15 cellular contexts compared by ENCODE assay signal in the genomic region with DNA sequence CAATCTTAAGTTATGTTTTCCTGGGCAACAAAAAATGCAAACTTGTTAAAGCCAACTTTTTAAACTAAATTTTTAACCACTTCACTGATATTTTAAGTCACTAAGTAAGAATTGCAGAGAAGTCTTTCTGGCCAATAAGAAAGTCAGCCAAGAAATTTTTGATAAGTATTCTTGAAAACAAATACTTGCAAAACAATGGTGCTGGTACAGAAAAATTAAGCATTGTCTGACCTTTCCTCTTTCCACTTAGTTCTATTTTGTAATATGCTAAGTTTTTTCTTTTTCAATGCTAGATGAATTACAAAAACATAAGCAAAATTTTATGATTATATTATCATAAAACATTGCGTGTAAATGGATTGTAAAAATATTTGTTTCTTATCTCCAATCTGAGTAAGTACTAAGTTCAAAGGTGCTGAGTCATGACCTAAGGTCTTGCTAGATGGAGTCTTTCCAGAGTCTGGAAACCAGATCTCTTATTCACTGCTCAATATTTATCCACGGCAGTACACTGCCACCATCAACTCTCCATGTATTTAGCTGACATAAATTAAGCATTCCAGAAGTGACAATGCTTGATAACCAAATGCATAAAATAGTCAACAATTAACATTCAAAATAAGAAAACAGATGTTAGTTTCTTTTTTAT.
DNase-seq lines count a peak whose midpoint lies in the region; ATAC-seq, FAIRE-seq and TF ChIP-seq lines count a peak whose summit lies in the region.
"Had no signal": no experiment of that assay in that cellular context is flagged by ENCODE, and none has a peak within 500 bp of the region (broad histone marks: within the 10 kb centered on the region; RNA-seq: fewer than 3 reads in every experiment).

No MANE protein-coding gene starts in this region.

- no peak for TF ChIP-seq POLR2A in endothelial cell of umbilical vein (IDR thresholded peaks at IDR 0.05; ENCODE audit: low read depth, low read length)

- peaks cover 12% of the 10 kb centered on the region for H3K36me3 Mint-ChIP-seq in chondrocyte (ENCODE audit: low read depth)

- ATAC-seq in GM19324 (IDR thresholded peaks at IDR 0.05; ENCODE audit: low FRiP score, unreplicated experiment), result no peak
- ATAC-seq in HG02840 (IDR thresholded peaks at IDR 0.05; ENCODE audit: low FRiP score, unreplicated experiment), result no peak
- ATAC-seq: activated CD4-positive, CD25-positive, alpha-beta regulatory T cell treated with anti-CD3 and anti-CD28 coated beads, Interleukin-2, amount 50 U/mL, for 24 hours had no signal

- intact Hi-C loops in endothelial cell of umbilical vein (cut with micrococcal nuclease), result no loop called here

- H3K4me3 ChIP-seq in endothelial cell of umbilical vein (replicated peaks in 1 of 3; ENCODE audit: insufficient read depth in 1 of 3, low read depth in 1 of 3, low read length in 3 of 3) (no peak overlapping the region), osteoblast (ENCODE audit: insufficient read depth, low read length) (no peak overlapping the region)
- H3K4me3 ChIP-seq: BLaER1 treated with 17β-estradiol and CSF1 and Interleukin-3, amounts not matched to agents 10 nM and 100 nM; SK-N-MC had no signal

- H3K4me2 ChIP-seq in endothelial cell of umbilical vein (ENCODE audit: insufficient read depth, low read length) (peak overlapping the region; percentile 48), osteoblast (ENCODE audit: insufficient read depth, low read length) (no peak overlapping the region)
- H3K4me2 ChIP-seq: BLaER1 treated with 17β-estradiol and CSF1 and Interleukin-3, amounts not matched to agents 10 nM and 100 nM had no signal

- no peaks in the 10 kb centered on the region for H4K20me1 ChIP-seq in endothelial cell of umbilical vein (replicated peaks; ENCODE audit: control insufficient read depth, extremely low read depth, insufficient read depth, low read length)
- no peaks in the 10 kb centered on the region for H4K20me1 ChIP-seq in osteoblast (ENCODE audit: insufficient read depth, low read length)

- H3K9me3 Mint-ChIP-seq in chondrocyte (ENCODE audit: low read depth), result no peaks in the 10 kb centered on the region
- H3K9me3 Mint-ChIP-seq: dendritic cell treated with granulocyte-macrophage colony-stimulating factor and Interleukin-4, amounts not matched to agents 40 ng/mL and 50 ng/mL, for 4 days; neural crest cell had no signal

- peak; percentile 29 for DNase-seq in H4 (ENCODE audit: low spot score)
- DNase-seq in OCI-M1 (lab: John Stamatoyannopoulos, UW), result peak; percentile 79
- DNase-seq in endothelial cell of umbilical vein (ENCODE audit: low read depth, low spot score), result peak; percentile 50
- DNase-seq in osteoblast (ENCODE audit: insufficient read length, low spot score, missing footprints), result peak; percentile 54
- no peak for DNase-seq in GDM1 (lab: John Stamatoyannopoulos, UW)
- no peak for DNase-seq in chondrocyte (ENCODE audit: low spot score)
- DNase-seq: KBM-7, NCI-H187 treated with DMSO at 0.1 percent for 48 hours had no signal

- H3K4me1 ChIP-seq in endothelial cell of umbilical vein (ENCODE audit: control insufficient read depth, extremely low read depth, insufficient read depth, low read length) (peaks cover 10% of the 10 kb centered on the region), osteoblast (ENCODE audit: insufficient read depth, low read length) (peaks cover 15% of the 10 kb centered on the region)

- no peak overlapping the region for H3K27ac Mint-ChIP-seq in chondrocyte (ENCODE audit: unreplicated experiment)
- H3K27ac Mint-ChIP-seq: dendritic cell treated with granulocyte-macrophage colony-stimulating factor and Interleukin-4, amounts not matched to agents 40 ng/mL and 50 ng/mL, for 4 days had no signal

- H3K4me3 Mint-ChIP-seq in chondrocyte (ENCODE audit: unreplicated experiment), result no peak overlapping the region
- H3K4me3 Mint-ChIP-seq: dendritic cell treated with granulocyte-macrophage colony-stimulating factor and Interleukin-4, amounts not matched to agents 40 ng/mL and 50 ng/mL, for 4 days; neural crest cell had no signal

- H3K36me3 ChIP-seq in endothelial cell of umbilical vein (ENCODE audit: control insufficient read depth in 2 of 2, extremely low read depth in 1 of 2, insufficient read depth in 2 of 2, low read length in 2 of 2) (peaks cover 0 to 3% of the 10 kb centered on the region in 2 experiments), osteoblast (ENCODE audit: insufficient read depth, low read length) (no peaks in the 10 kb centered on the region)

- H3K27me3 Mint-ChIP-seq in chondrocyte (ENCODE audit: low read depth), result no peaks in the 10 kb centered on the region
- H3K27me3 Mint-ChIP-seq: dendritic cell treated with granulocyte-macrophage colony-stimulating factor and Interleukin-4, amounts not matched to agents 40 ng/mL and 50 ng/mL, for 4 days had no signal

- H3K79me2 ChIP-seq in endothelial cell of umbilical vein (ENCODE audit: control insufficient read depth, insufficient read depth, low read length) (no peaks in the 10 kb centered on the region), osteoblast (ENCODE audit: insufficient read depth, low read length) (no peaks in the 10 kb centered on the region)

- no peaks in the 10 kb centered on the region for H3K9me1 ChIP-seq in endothelial cell of umbilical vein (replicated peaks; ENCODE audit: control insufficient read depth, extremely low read depth, insufficient read depth, low read length)

- H3K27me3 ChIP-seq in endothelial cell of umbilical vein (ENCODE audit: control insufficient read depth in 2 of 2, insufficient read depth in 2 of 2, low read length in 2 of 2), result no peaks in the 10 kb centered on the region
- no peaks in the 10 kb centered on the region for H3K27me3 ChIP-seq in osteoblast (ENCODE audit: insufficient read depth, low read length)
- H3K27me3 ChIP-seq: BLaER1 treated with 17β-estradiol and CSF1 and Interleukin-3, amounts not matched to agents 10 nM and 100 nM had no signal

- H2AFZ ChIP-seq in endothelial cell of umbilical vein (ENCODE audit: low read depth, low read length) (no peak overlapping the region), osteoblast (ENCODE audit: low read length) (no peak overlapping the region)

- FAIRE-seq in endothelial cell of umbilical vein (lab: Jason Lieb, UNC), result peak; percentile 62

- no TSS peak for BruUV-seq in endothelial cell of umbilical vein (replicated peaks; lab: Mats Ljungman, UMichigan)

- CTCF ChIA-PET in endothelial cell of umbilical vein (lab: Charles Lee), result interaction anchor here (1.0 to 1.5 kb wide), 4 partner anchors 11 to 16 kb away, joined by 3 to 5 read pairs (median 4); no protein-coding TSS in a partner anchor

- no peak overlapping the region for H3K9ac ChIP-seq in endothelial cell of umbilical vein (replicated peaks; ENCODE audit: extremely low read depth, insufficient read depth, low read length)
- H3K9ac ChIP-seq: BLaER1 treated with 17β-estradiol and CSF1 and Interleukin-3, amounts not matched to agents 10 nM and 100 nM had no signal

- H3K9me3 ChIP-seq in endothelial cell of umbilical vein (replicated peaks; ENCODE audit: control insufficient read depth, insufficient read depth, low read length) (no peaks in the 10 kb centered on the region), osteoblast (ENCODE audit: low read depth, low read length) (no peaks in the 10 kb centered on the region)
- H3K9me3 ChIP-seq: BLaER1 treated with 17β-estradiol and CSF1 and Interleukin-3, amounts not matched to agents 10 nM and 100 nM had no signal

- dilution Hi-C loops in endothelial cell of umbilical vein (cut with MboI; ENCODE audit: extremely low pct_ligation_motif_present, low sequenced_read_pairs), result no loop called here

- POLR2A ChIA-PET in endothelial cell of umbilical vein (lab: Charles Lee), result no interaction called here

- peaks cover 8% of the 10 kb centered on the region for H3K4me1 Mint-ChIP-seq in chondrocyte (ENCODE audit: low read depth)
- H3K4me1 Mint-ChIP-seq: neural crest cell had no signal

- no peak for TF ChIP-seq CTCF in endothelial cell of umbilical vein (IDR thresholded peaks at IDR 0.05; ENCODE audit: extremely low read depth in 1 of 2, insufficient read depth in 1 of 2, low read depth in 1 of 2, low read length in 2 of 2)
- no peak for TF ChIP-seq CTCF in osteoblast (IDR thresholded peaks at IDR 0.05; ENCODE audit: extremely low read depth, low read depth, low read length)
- no peak for TF ChIP-seq CTCF in chondrocyte (IDR thresholded peaks at IDR 0.05)

- H3K27ac ChIP-seq in endothelial cell of umbilical vein (ENCODE audit: insufficient read depth, low read depth, low read length) (no peak overlapping the region), osteoblast (ENCODE audit: low read depth, low read length) (no peak overlapping the region)
- H3K27ac ChIP-seq: SK-N-MC had no signal

TF ChIP-seq in endothelial cell of umbilical vein, 7 proteins besides CTCF, POLR2A, EP300 and RAD21:
- TF ChIP-seq GATA2 (IDR thresholded peaks at IDR 0.05; ENCODE audit: insufficient read depth, insufficient read length, low read depth, low read length) (peak; percentile 82), FOS (IDR thresholded peaks at IDR 0.05; ENCODE audit: borderline replicate concordance, insufficient read depth, low read length) (peak; percentile 21), EZH2 (IDR thresholded peaks at IDR 0.05; ENCODE audit: borderline replicate concordance, low read depth, low read length, severe bottlenecking) (no peak)

Comparison
In these comparisons a context has a peak if more than half of its experiments do, and no peak if none do; other contexts are left out.
1. DNase-seq: peak in H4 (single experiment), OCI-M1 (single experiment), endothelial cell of umbilical vein (single experiment) and osteoblast (single experiment); none in GDM1 (single experiment) and chondrocyte (single experiment).